Comparison of ENCODE assay signal across 30 cellular contexts in genomic region chr9:137149367-137149766, GRCh38. TPM values are rescaled to one million over a fixed set of nuclear protein-coding genes. Genes with fewer than 3 reads are reported as not detected.
A peak's percentile ranks its signal among the peaks of the same experiment; 100 is the strongest.
DNase-seq lines count a peak whose midpoint lies in the region; ATAC-seq and TF ChIP-seq lines count a peak whose summit lies in the region.
"Had no signal": no experiment of that assay in that cellular context is flagged by ENCODE, and none has a peak within 500 bp of the region (broad histone marks: within the 10 kb centered on the region; RNA-seq: fewer than 3 reads in every experiment).

No MANE protein-coding gene starts in this region.

- H3K36me3 ChIP-seq in HCT116 (ENCODE audit: control insufficient read depth in 1 of 2, insufficient read depth in 2 of 2, low read length in 2 of 2): no peaks in the 10 kb centered on the region
- H3K36me3 ChIP-seq in PC-9 (ENCODE audit: low read depth): no peaks in the 10 kb centered on the region
- no peaks in the 10 kb centered on the region for H3K36me3 ChIP-seq in testis (ENCODE audit: low read depth, missing control alignments)
- H3K36me3 ChIP-seq: brain microvascular endothelial cell, ovary had no signal

- H3K4me2 ChIP-seq in HCT116 (ENCODE audit: low read length) (peak overlapping the region; percentile 63), PC-9 (peak overlapping the region; percentile 59)

- no peaks in the 10 kb centered on the region for H3K36me3 Mint-ChIP-seq in WTC11
- H3K36me3 Mint-ChIP-seq: activated naive CD4-positive, alpha-beta T cell treated with anti-CD3 and anti-CD28 coated beads, Interleukin-2, amount 50 U/mL, for 72 hours; CD4-positive, CD25-positive, alpha-beta regulatory T cell; stimulated activated memory B cell treated with anti-CD40 and anti-IgM and Interleukin-4, amounts not matched to agents 10 μg/mL and 1 μg/mL and 100 μg/mL, for 72 hours; type B pancreatic cell had no signal

- H2AFZ ChIP-seq in HCT116 (ENCODE audit: low read depth, low read length, poor library complexity, severe bottlenecking) (no peak overlapping the region), PC-9 (no peak overlapping the region)
- H2AFZ ChIP-seq: GM23248 had no signal

- H3K9me2 ChIP-seq in HCT116 (ENCODE audit: insufficient read depth) (no peaks in the 10 kb centered on the region), PC-9 (ENCODE audit: insufficient read depth) (no peaks in the 10 kb centered on the region)

- TF ChIP-seq RAD21 in HCT116 (IDR thresholded peaks at IDR 0.05; ENCODE audit: low read depth): no peak

- POLR2A ChIA-PET in HCT116 (lab: Charles Lee) (interaction anchor here (2.2 to 3.1 kb wide), 2 partner anchors 14 to 91 kb away, joined by 16 to 19 read pairs; partner anchors contain the start of gene TUBB4B), PC-9 (lab: Charles Lee; ENCODE audit: unreplicated experiment) (interaction anchor here (0.6 kb wide), 1 partner anchor 79 kb away, joined by 10 read pairs; the partner anchor contains the start of gene SAPCD2), WTC11 (lab: Charles Lee) (interaction anchor here (0.5 kb wide), 1 partner anchor 14 kb away, joined by 4 read pairs; no protein-coding TSS in a partner anchor)

- TF ChIP-seq CTCF in HCT116 (IDR thresholded peaks at IDR 0.05 in 2 of 3, conservative IDR thresholded peaks at IDR 0.05 in 1 of 3; ENCODE audit: borderline replicate concordance in 1 of 3, insufficient read depth in 1 of 3, low read depth in 2 of 3, low read length in 2 of 3) (no peak), PC-9 (conservative IDR thresholded peaks at IDR 0.05) (no peak), testis (IDR thresholded peaks at IDR 0.05) (no peak), WTC11 (IDR thresholded peaks at IDR 0.05) (no peak)

- H4K20me1 ChIP-seq in HCT116 (ENCODE audit: insufficient read depth) (no peaks in the 10 kb centered on the region), PC-9 (ENCODE audit: insufficient read depth) (no peaks in the 10 kb centered on the region)

- H3K27ac Mint-ChIP-seq in WTC11: no peak overlapping the region
- H3K27ac Mint-ChIP-seq: activated naive CD4-positive, alpha-beta T cell treated with anti-CD3 and anti-CD28 coated beads, Interleukin-2, amount 50 U/mL, for 72 hours; endodermal cell; HFFc6; nephron progenitor cell; type B pancreatic cell had no signal

- ATAC-seq in HCT116 (no peak), WTC11 (no peak)
- ATAC-seq: activated naive CD4-positive, alpha-beta T cell treated with anti-CD3 and anti-CD28 coated beads, Interleukin-2, amount 50 U/mL, for 72 hours; left lobe of liver; stimulated activated memory B cell treated with anti-CD40 and anti-IgM and Interleukin-4, amounts not matched to agents 10 μg/mL and 1 μg/mL and 100 μg/mL, for 72 hours had no signal

- H3K9me3 Mint-ChIP-seq in WTC11: no peaks in the 10 kb centered on the region
- H3K9me3 Mint-ChIP-seq: activated naive CD4-positive, alpha-beta T cell treated with anti-CD3 and anti-CD28 coated beads, Interleukin-2, amount 50 U/mL, for 72 hours; CD4-positive, CD25-positive, alpha-beta regulatory T cell; endodermal cell; HFFc6; stimulated activated memory B cell treated with anti-CD40 and anti-IgM and Interleukin-4, amounts not matched to agents 10 μg/mL and 1 μg/mL and 100 μg/mL, for 72 hours; type B pancreatic cell had no signal

- no peaks in the 10 kb centered on the region for H3K27me3 ChIP-seq in HCT116 (ENCODE audit: insufficient read depth, low read length)
- no peaks in the 10 kb centered on the region for H3K27me3 ChIP-seq in PC-9 (ENCODE audit: insufficient read depth, low read depth)
- no peaks in the 10 kb centered on the region for H3K27me3 ChIP-seq in testis
- H3K27me3 ChIP-seq: brain microvascular endothelial cell, ovary had no signal

- H3K4me3 Mint-ChIP-seq in WTC11: no peak overlapping the region
- H3K4me3 Mint-ChIP-seq: CD4-positive, CD25-positive, alpha-beta regulatory T cell; endodermal cell; HFFc6; nephron progenitor cell; type B pancreatic cell had no signal

- CTCF ChIA-PET in HCT116 (lab: Charles Lee) (interaction anchor here (2.2 to 2.7 kb wide), 2 partner anchors 40 to 78 kb away, joined by 8 to 13 read pairs; partner anchors contain the start of genes ANAPC2, RNF224 and SSNA1), PC-9 (lab: Charles Lee) (interaction anchor here (1.4 kb wide), 1 partner anchor 40 kb away, joined by 3 read pairs; no protein-coding TSS in a partner anchor), WTC11 (lab: Charles Lee) (interaction anchor here (0.8 to 3.6 kb wide), 8 partner anchors 13 to 307 kb away, joined by 3 to 19 read pairs (median 5); partner anchors contain the start of genes AJM1 and NPDC1)

- TF ChIP-seq POLR2A in HCT116 (IDR thresholded peaks at IDR 0.05; ENCODE audit: borderline replicate concordance, extremely low read depth, insufficient read depth, insufficient read length) (no peak), testis (IDR thresholded peaks at IDR 0.05) (no peak)

- intact Hi-C loops in HCT116 (cut with micrococcal nuclease): no loop called here
- intact Hi-C loops in PC-9 (cut with micrococcal nuclease; ENCODE audit: unreplicated experiment): no loop called here
- intact Hi-C loops in testis (cut with DNase I; ENCODE audit: low total_unique reads): no loop called here

- peaks cover 2% of the 10 kb centered on the region; the same call in 1 of the 2 replicates for H3K27me3 Mint-ChIP-seq in WTC11 (ENCODE audit: low read depth)
- H3K27me3 Mint-ChIP-seq: CD4-positive, CD25-positive, alpha-beta regulatory T cell had no signal

- H3K27ac ChIP-seq in HCT116 (ENCODE audit: low read depth, low read length) (peak overlapping the region; percentile 47; the same call in 1 of the 2 replicates), PC-9 (no peak overlapping the region), testis (no peak overlapping the region)
- H3K27ac ChIP-seq: brain microvascular endothelial cell, GM23248, ovary had no signal

- BruUV-seq in HCT116 (replicated peaks; lab: Mats Ljungman, UMichigan) (no TSS peak), PC-9 (replicated peaks; lab: Mats Ljungman, UMichigan) (no TSS peak)

- H3K4me1 ChIP-seq in HCT116 (ENCODE audit: control insufficient read depth in 1 of 2, insufficient read depth in 2 of 2, low read length in 2 of 2) (peaks cover 12 to 22% of the 10 kb centered on the region in 2 experiments), PC-9 (replicated peaks; ENCODE audit: insufficient read depth) (peaks cover 11% of the 10 kb centered on the region), testis (no peaks in the 10 kb centered on the region)

- H3K9ac ChIP-seq in HCT116 (ENCODE audit: low read length): peak overlapping the region; percentile 50
- H3K9ac ChIP-seq: GM23248 had no signal

- H3K79me2 ChIP-seq in HCT116 (ENCODE audit: insufficient read depth, low read length) (no peaks in the 10 kb centered on the region), PC-9 (ENCODE audit: low read depth) (no peaks in the 10 kb centered on the region)

- no peak for DNase-seq in HCT116 (ENCODE audit: low read depth, low spot score)
- DNase-seq in PC-9: no peak
- DNase-seq in testis: no peak
- DNase-seq in SKM-1 (lab: John Stamatoyannopoulos, UW; ENCODE audit: unreplicated experiment): no peak
- no peak for DNase-seq in WTC11 (ENCODE audit: low spot score)
- DNase-seq: activated CD4-positive, alpha-beta T cell treated with anti-CD3 and anti-CD28 coated beads for 4 hours; amygdala; brain microvascular endothelial cell; CD4-positive, CD25-positive, alpha-beta regulatory T cell; cerebellar nuclear complex; dermis blood vessel endothelial cell; DND-41; endodermal cell; GM23248; HFFc6; NCI-H1105; NCI-H187 treated with DMSO at 0.1 percent for 48 hours; nephron progenitor cell; OCI-M1; ovary; Right ventricle myocardium superior had no signal

- RAD21 ChIA-PET in HCT116 (lab: Charles Lee; ENCODE audit: low non-redundant PET in 1 of 2, low total read pairs in 2 of 2, uncharacterized antibody in 2 of 2, unreplicated experiment in 2 of 2): no interaction called here

- H3F3A ChIP-seq in PC-9 (ENCODE audit: insufficient read depth, low read depth): peaks cover 34% of the 10 kb centered on the region

- H3K9me3 ChIP-seq in HCT116 (ENCODE audit: control insufficient read depth in 1 of 2, insufficient read depth in 1 of 2, low read depth in 1 of 2, low read length in 2 of 2) (no peaks in the 10 kb centered on the region; a peak in 1 of 4 replicates), PC-9 (ENCODE audit: insufficient read depth, low read depth) (no peaks in the 10 kb centered on the region), testis (no peaks in the 10 kb centered on the region)
- H3K9me3 ChIP-seq: ovary had no signal

- H3K4me3 ChIP-seq in HCT116 (replicated peaks in 1 of 2; ENCODE audit: low read depth in 1 of 2, low read length in 2 of 2): no peak overlapping the region
- no peak overlapping the region for H3K4me3 ChIP-seq in PC-9
- H3K4me3 ChIP-seq in testis: no peak overlapping the region
- H3K4me3 ChIP-seq: GM23248, ovary had no signal

- no peaks in the 10 kb centered on the region; the same call in 1 of the 2 replicates for H3K4me1 Mint-ChIP-seq in WTC11
- H3K4me1 Mint-ChIP-seq: endodermal cell, nephron progenitor cell had no signal

- WGBS in testis, 2 donors: 78% methylated on average over 5 of the region's 5 CpGs

RNA-seq across cellular contexts. Expression of gene GRIN1, which starts 10.4 kb away (rescaled TPM):
- total RNA-seq in HCT116 (2021; ENCODE audit: unreplicated experiment) (23.1 TPM), PC-9 (2021) (0.10 TPM in 1 of 2 replicates, not detected in the other), testis (1 to 10 TPM; 1.5 to 3.8 TPM), WTC11 (2021) (4.0 to 6.6 TPM (median 4.1 TPM) in 3 replicates)
- polyA plus RNA-seq in HCT116 (2012): 8.6 and 12.5 TPM in 2 replicates
- 0.79 TPM for polyA plus RNA-seq in testis (ENCODE audit: insufficient read depth, low read depth, low replicate concordance)
- total RNA-seq: CD4-positive, CD25-positive, alpha-beta regulatory T cell; HT1080; left lobe of liver; Right ventricle myocardium superior; subcutaneous adipose tissue had no signal
- polyA plus RNA-seq: CD4-positive, CD25-positive, alpha-beta regulatory T cell; GM23248; ovary had no signal

RNA-seq across cellular contexts. Expression of gene LRRC26, which starts 20.5 kb away (rescaled TPM):
- 2.4 TPM for total RNA-seq in HCT116 (2021; ENCODE audit: unreplicated experiment)
- 2.1 and 2.9 TPM in 2 replicates for polyA plus RNA-seq in HCT116 (2012)
- 2.3 and 2.5 TPM in 2 replicates for total RNA-seq in PC-9 (2021)
- total RNA-seq in testis: 1 to 10 TPM; 2.4 to 5.1 TPM
- polyA plus RNA-seq in testis (ENCODE audit: insufficient read depth, low read depth, low replicate concordance): not detected
- 1.1 to 2.2 TPM (median 2.1 TPM) in 3 replicates for total RNA-seq in WTC11 (2021)
- total RNA-seq: activated naive CD4-positive, alpha-beta T cell treated with anti-CD3 and anti-CD28 coated beads, Interleukin-2, amount 50 U/mL, for 72 hours; CD4-positive, CD25-positive, alpha-beta regulatory T cell; dermis blood vessel endothelial cell; GM23248; HFFc6; HT1080; left lobe of liver; MCF 10A; Right ventricle myocardium superior; subcutaneous adipose tissue; T-helper 2 cell treated with Interferon-gamma antibody and Interleukin-4, amounts not matched to agents 100 ng/mL and 5 ng/mL, for 36 hours had no signal
- polyA plus RNA-seq: CD4-positive, CD25-positive, alpha-beta regulatory T cell; GM23248; ovary had no signal

RNA-seq across cellular contexts. Expression of gene TMEM210, which starts 22.5 kb away (rescaled TPM):
- total RNA-seq in HCT116 (2021; ENCODE audit: unreplicated experiment) (not detected), PC-9 (2021) (0.74 and 1.5 TPM in 2 replicates), testis (10 to 100 TPM; 19.8 to 37.9 TPM), WTC11 (2021) (not detected in 3 replicates)
- not detected in 2 replicates for polyA plus RNA-seq in HCT116 (2012)
- 83.2 TPM for polyA plus RNA-seq in testis (ENCODE audit: insufficient read depth, low read depth, low replicate concordance)
- total RNA-seq: activated naive CD4-positive, alpha-beta T cell treated with anti-CD3 and anti-CD28 coated beads, Interleukin-2, amount 50 U/mL, for 72 hours; CD4-positive, CD25-positive, alpha-beta regulatory T cell; dermis blood vessel endothelial cell; GM23248; HFFc6; HT1080; left lobe of liver; MCF 10A; ovary; Right ventricle myocardium superior; subcutaneous adipose tissue; T-helper 2 cell treated with Interferon-gamma antibody and Interleukin-4, amounts not matched to agents 100 ng/mL and 5 ng/mL, for 36 hours had no signal
- polyA plus RNA-seq: CD4-positive, CD25-positive, alpha-beta regulatory T cell; esophagus; GM23248; ovary had no signal

RNA-seq across cellular contexts. Expression of gene DPP7, which starts 34.8 kb away (rescaled TPM):
- total RNA-seq in HCT116 (2021; ENCODE audit: unreplicated experiment) (291 TPM), PC-9 (2021) (104 and 126 TPM in 2 replicates), testis (100 to 1,000 TPM; 207 to 215 TPM), WTC11 (2021) (38.9 to 43.7 TPM (median 42.1 TPM) in 3 replicates)
- 302 and 326 TPM in 2 replicates for polyA plus RNA-seq in HCT116 (2012)
- 242 TPM for polyA plus RNA-seq in testis (ENCODE audit: insufficient read depth, low read depth, low replicate concordance)

RNA-seq across cellular contexts. Expression of gene ANAPC2, which starts 39.0 kb away (rescaled TPM):
- total RNA-seq in HCT116 (2021; ENCODE audit: unreplicated experiment): 75.5 TPM
- 54.9 and 61.4 TPM in 2 replicates for polyA plus RNA-seq in HCT116 (2012)
- 92.1 and 95.4 TPM in 2 replicates for total RNA-seq in PC-9 (2021)
- 10 to 100 TPM; 91.0 to 98.5 TPM for total RNA-seq in testis
- polyA plus RNA-seq in testis (ENCODE audit: insufficient read depth, low read depth, low replicate concordance): 80.6 TPM
- total RNA-seq in WTC11 (2021): 61.0 to 80.9 TPM (median 61.2 TPM) in 3 replicates
